18 cellular contexts compared by ENCODE assay signal in genomic region chr1:221239911-221240310, GRCh38.
"Had no signal": no experiment of that assay in that cellular context is flagged by ENCODE, and none has a peak within 500 bp of the region (broad histone marks: within the 10 kb centered on the region; RNA-seq: fewer than 3 reads in every experiment).

No MANE protein-coding gene starts in this region.

- H3K27me3 ChIP-seq: dorsolateral prefrontal cortex, left lung, neural progenitor cell, stomach had no signal

- H3K9me3 ChIP-seq: psoas muscle had no signal

- H3K4me1 ChIP-seq: neural progenitor cell, psoas muscle, stomach had no signal

- H3K4me3 ChIP-seq: dorsolateral prefrontal cortex, left lung, neural progenitor cell, psoas muscle, stomach had no signal

- H3K9ac ChIP-seq: neural progenitor cell had no signal

- H3K27ac ChIP-seq: dorsolateral prefrontal cortex, left lung, neural progenitor cell, psoas muscle, stomach had no signal

- H3K4me2 ChIP-seq: neural progenitor cell had no signal

- H3K36me3 ChIP-seq: left lung, neural progenitor cell, stomach had no signal

- H2AFZ ChIP-seq: neural progenitor cell had no signal

- DNase-seq: activated B cell treated with CpG ODN at 0.5 μM for 24 hours; activated CD4-positive, alpha-beta memory T cell treated with anti-CD3 and anti-CD28 coated beads for 36 hours; activated CD4-positive, alpha-beta T cell treated with anti-CD3 and anti-CD28 coated beads for 4 hours; activated CD8-positive, alpha-beta memory T cell treated with anti-CD3 and anti-CD28 coated beads, Interleukin-2, amount 10 ng/mL, durations not matched to agents 7 days and 5 days; activated naive CD8-positive, alpha-beta T cell treated with anti-CD3 and anti-CD28 coated beads for 36 hours; amygdala; caudate nucleus; dorsolateral prefrontal cortex; hypothalamus; left lung; psoas muscle; right cardiac atrium; small intestine; stimulated activated CD4-positive, alpha-beta T cell treated with anti-CD3 and anti-CD28 coated beads, Interleukin-15, amount 100 ng/mL, for 24 hours; stimulated activated CD4-positive, alpha-beta T cell treated with anti-CD3 and anti-CD28 coated beads, Interleukin-4, amount 100 ng/mL, for 1 hour; stomach; trophoblast cell had no signal
